In the genomic region with DNA sequence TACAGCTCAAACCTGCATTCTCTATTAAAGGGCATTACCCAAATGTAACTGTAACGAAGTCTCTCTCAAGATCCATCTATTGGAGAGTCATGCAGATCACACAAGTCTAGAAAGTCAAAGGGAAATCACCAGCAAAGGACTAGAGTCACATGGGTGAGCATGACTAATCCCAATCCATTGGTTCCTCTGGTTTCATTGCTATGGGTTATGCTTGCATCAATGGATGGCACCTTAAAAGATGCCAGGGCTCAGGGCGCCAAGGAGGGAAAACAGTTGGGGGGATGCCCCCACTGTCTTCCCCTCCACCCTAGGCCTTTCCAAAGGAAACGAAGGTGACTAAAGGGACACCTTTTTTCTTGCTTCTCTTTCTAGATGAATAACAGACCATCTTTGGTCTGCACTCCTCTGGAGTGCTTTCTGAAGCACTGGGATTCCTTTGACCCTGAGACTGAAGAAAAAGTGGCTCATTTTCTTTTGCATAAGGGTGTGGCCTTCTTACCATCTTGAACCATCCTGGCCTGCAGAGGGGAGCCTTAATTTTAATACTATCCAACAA, we compare ENCODE assay signal across 23 cellular contexts. TPM values are rescaled to one million over a fixed set of nuclear protein-coding genes. Genes with fewer than 3 reads are reported as not detected.
"Had no signal": no experiment of that assay in that cellular context is flagged by ENCODE, and none has a peak within 500 bp of the region (broad histone marks: within the 10 kb centered on the region; RNA-seq: fewer than 3 reads in every experiment).

No MANE protein-coding gene starts in this region.

- H3K36me3 ChIP-seq: MG63, SJSA1 had no signal

- DNase-seq: Karpas-422, KG1, MG63, NCI-H1092, NCI-H1105 treated with DMSO at 0.1 percent for 48 hours, NCI-H1417 treated with DMSO at 0.1 percent for 48 hours, NCI-H146, NCI-H1694 treated with DMSO at 0.1 percent for 48 hours, NCI-H1930, NCI-H2081, NCI-H2171, NCI-H226, NCI-H446, NCI-H510A, NCI-H524 treated with DMSO at 0.1 percent for 48 hours, NCI-H774, Right ventricle myocardium superior, RPMI8226, SIG-M5 had no signal

- H3K4me3 ChIP-seq: MG63, SJSA1, SK-N-MC had no signal

- H3K27ac ChIP-seq: HL-60, SJSA1, SK-N-MC had no signal

- H3K9me3 ChIP-seq: MG63, SJSA1 had no signal

- H3K4me1 ChIP-seq: SJSA1 had no signal

- FAIRE-seq: RCC 7860 had no signal

- H3K27me3 ChIP-seq: MG63, SJSA1 had no signal

RNA-seq across cellular contexts. Expression of a gene that starts 8.1 kb away (rescaled TPM):
- total RNA-seq: Right ventricle myocardium superior, SJSA1 had no signal

RNA-seq across cellular contexts. Expression of a gene that starts 27.8 kb away (rescaled TPM):
- total RNA-seq: Right ventricle myocardium superior, SJSA1 had no signal
